In genomic region chr19:1354496-1355257, GRCh38 we compare ENCODE assay signal across 8 cellular contexts. TPM values are rescaled to one million over a fixed set of nuclear protein-coding genes. Genes with fewer than 3 reads are reported as not detected.
DNase-seq lines count a peak whose midpoint lies in the region; ATAC-seq and TF ChIP-seq lines count a peak whose summit lies in the region.

No MANE protein-coding gene starts in this region.

- H3K36me3 ChIP-seq in RWPE2 (ENCODE audit: low read depth), result peaks cover 32% of the 10 kb centered on the region
- H3K36me3 ChIP-seq in neural progenitor cell, result peaks cover 5% of the 10 kb centered on the region
- H3K36me3 ChIP-seq in stomach smooth muscle (ENCODE audit: control insufficient read depth in 2 of 2, insufficient read depth in 2 of 2, low read length in 2 of 2), result peaks cover 9 to 16% of the 10 kb centered on the region in 2 donors

- ATAC-seq in RWPE2 (ENCODE audit: low read depth), result peak; percentile 97

- H3K9ac ChIP-seq in neural progenitor cell, result peak overlapping the region; percentile 68
- H3K9ac ChIP-seq in stomach smooth muscle (ENCODE audit: low read length in 2 of 2), result peak overlapping the region; percentile 85 to 89

- TF ChIP-seq CTCF in RWPE2 (IDR thresholded peaks at IDR 0.05; ENCODE audit: poor library complexity, severe bottlenecking) (no peak), foreskin fibroblast (IDR thresholded peaks at IDR 0.05; ENCODE audit: low read depth, low read length) (no peak), neural progenitor cell (IDR thresholded peaks at IDR 0.05) (peak; percentile 17)

- H3K27ac ChIP-seq in RWPE2 (ENCODE audit: poor library complexity, severe bottlenecking) (peak overlapping the region; percentile 56), neural progenitor cell (peak overlapping the region; percentile 13), stomach smooth muscle (ENCODE audit: low read length) (peak overlapping the region; percentile 89)

- no peaks in the 10 kb centered on the region for H3K9me3 ChIP-seq in RWPE2 (ENCODE audit: severe bottlenecking)
- no peaks in the 10 kb centered on the region for H3K9me3 ChIP-seq in neural progenitor cell (ENCODE audit: low read depth)
- H3K9me3 ChIP-seq in stomach smooth muscle (ENCODE audit: control insufficient read depth in 2 of 2, low read length in 2 of 2), result no peaks in the 10 kb centered on the region

- peaks cover 42% of the 10 kb centered on the region for H4K20me1 ChIP-seq in neural progenitor cell (ENCODE audit: low read depth)

- peaks cover 10% of the 10 kb centered on the region for H3K27me3 Mint-ChIP-seq in neural progenitor cell (ENCODE audit: insufficient read depth, low read depth)

- H3F3A ChIP-seq in neural progenitor cell (ENCODE audit: low read depth), result peaks cover 50% of the 10 kb centered on the region

- H3K79me2 ChIP-seq in neural progenitor cell (ENCODE audit: low read depth), result peaks cover 39% of the 10 kb centered on the region

- H3K27me3 ChIP-seq in RWPE2 (ENCODE audit: insufficient read depth, poor library complexity, severe bottlenecking), result no peaks in the 10 kb centered on the region
- H3K27me3 ChIP-seq in neural progenitor cell, result no peaks in the 10 kb centered on the region
- no peaks in the 10 kb centered on the region for H3K27me3 ChIP-seq in stomach smooth muscle (ENCODE audit: control insufficient read depth in 1 of 2, insufficient read depth in 2 of 2, low read length in 2 of 2)

- H3K4me2 ChIP-seq in neural progenitor cell, result peak overlapping the region; percentile 91

- H2AFZ ChIP-seq in neural progenitor cell (replicated peaks), result peak overlapping the region; percentile 2

- peak overlapping the region; percentile 76 for H3K4me3 ChIP-seq in RWPE2 (ENCODE audit: severe bottlenecking)
- H3K4me3 ChIP-seq in foreskin fibroblast (ENCODE audit: low read depth in 1 of 2, low read length in 2 of 2), result peak overlapping the region; percentile 79
- H3K4me3 ChIP-seq in neural progenitor cell, result peak overlapping the region; percentile 91
- peak overlapping the region; percentile 72 to 81 for H3K4me3 ChIP-seq in stomach smooth muscle (ENCODE audit: low read length in 2 of 2)

- peak overlapping the region; percentile 93 for H3K4me3 Mint-ChIP-seq in neural progenitor cell

- peak overlapping the region; percentile 90 for H3K27ac Mint-ChIP-seq in neural progenitor cell

- peaks cover 25% of the 10 kb centered on the region for H3K36me3 Mint-ChIP-seq in neural progenitor cell

- H3K4me1 Mint-ChIP-seq in neural progenitor cell, result peaks cover 46% of the 10 kb centered on the region

- H3K9me3 Mint-ChIP-seq in neural progenitor cell, result no peaks in the 10 kb centered on the region

- H3K4me1 ChIP-seq in RWPE2 (ENCODE audit: insufficient read depth, poor library complexity, severe bottlenecking), result peaks cover 4% of the 10 kb centered on the region
- H3K4me1 ChIP-seq in neural progenitor cell, result peaks cover 40% of the 10 kb centered on the region
- peaks cover 30% of the 10 kb centered on the region for H3K4me1 ChIP-seq in stomach smooth muscle (ENCODE audit: control insufficient read depth, insufficient read depth, low read length)

- DNase-seq in EH (ENCODE audit: low read depth) (peak; percentile 88), GOT3 (lab: John Stamatoyannopoulos, UW) (peak; percentile 65), LoVo (ENCODE audit: low spot score) (peak; percentile 93), RWPE2 (ENCODE audit: low spot score) (no peak), activated gamma-delta T cell (lab: John Stamatoyannopoulos, UW) (peak; percentile 81), foreskin fibroblast (peak; percentile 87 to 97), neural progenitor cell (ENCODE audit: low spot score) (peak; percentile 97)

RNA-seq across cellular contexts. Expression of gene NDUFS7, which starts 29.0 kb away (rescaled TPM):
- 15.4 and 69.3 TPM in 2 replicates for total RNA-seq in neural progenitor cell (ENCODE audit: low replicate concordance)

RNA-seq across cellular contexts. Expression of gene GAMT, which starts 46.7 kb away (rescaled TPM):
- total RNA-seq in neural progenitor cell (ENCODE audit: low replicate concordance), result 13.8 and 53.7 TPM in 2 replicates

RNA-seq across cellular contexts. Expression of gene DAZAP1, which starts 52.7 kb away (rescaled TPM):
- 107 and 121 TPM in 2 replicates for total RNA-seq in neural progenitor cell (ENCODE audit: low replicate concordance)

Comparison
In these comparisons a context has a peak if more than half of its experiments do, and no peak if none do; other contexts are left out.
1. H3K27ac ChIP-seq: peak in every context shown above with its lines; median percentile 89 in stomach smooth muscle; 56 in RWPE2; 13 in neural progenitor cell.